33 cellular contexts compared by ENCODE assay signal in the genomic region with DNA sequence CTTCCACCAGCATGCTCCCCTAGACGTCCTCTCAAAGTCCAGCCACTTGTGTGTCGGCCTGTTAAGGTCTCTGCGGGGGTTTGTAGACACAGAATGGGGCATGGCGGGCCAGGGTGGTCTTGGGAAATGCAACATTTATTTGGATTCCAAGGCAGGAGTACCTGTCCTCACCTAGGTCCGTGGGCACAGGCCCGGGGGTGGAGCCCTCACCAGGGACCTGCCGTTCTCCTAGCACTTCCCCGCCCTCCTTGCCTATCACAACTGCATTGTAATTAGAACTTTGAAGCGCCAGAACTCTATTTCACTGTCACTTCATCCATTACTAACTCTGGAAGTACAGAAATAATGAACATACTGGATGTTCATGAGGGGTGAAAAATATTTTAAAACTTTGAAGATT.
"Had no signal": no experiment of that assay in that cellular context is flagged by ENCODE, and none has a peak within 500 bp of the region (broad histone marks: within the 10 kb centered on the region; RNA-seq: fewer than 3 reads in every experiment).

No MANE protein-coding gene starts in this region.

- H3K4me2 ChIP-seq: KMS-11 had no signal

- DNase-seq: Karpas-422, Kasumi-1, MG63, MM.1S, MV-4-11, NCI-H1048, NCI-H1092, NCI-H1092 treated with DMSO at 0.1 percent for 48 hours, NCI-H1105, NCI-H1105 treated with DMSO at 0.1 percent for 48 hours, NCI-H1417, NCI-H1417 treated with DMSO at 0.1 percent for 48 hours, NCI-H1436, NCI-H1436 treated with DMSO at 0.1 percent for 48 hours, NCI-H146, NCI-H1694, NCI-H1694 treated with DMSO at 0.1 percent for 48 hours, NCI-H187, NCI-H187 treated with DMSO at 0.1 percent for 48 hours, NCI-H1930, NCI-H2029, NCI-H2029 treated with DMSO at 0.1 percent for 48 hours, NCI-H2081, NCI-H2081 treated with DMSO at 0.1 percent for 48 hours, NCI-H2107, NCI-H2171, NCI-H2171 treated with DMSO at 0.1 percent for 48 hours, NCI-H2227 treated with DMSO at 0.1 percent for 48 hours, NCI-H226, NCI-H345, NCI-H446 treated with DMSO at 0.1 percent for 48 hours, NCI-H510A had no signal

- H3K27me3 ChIP-seq: MG63 had no signal

- H3K36me3 ChIP-seq: MG63 had no signal

- H3K27ac ChIP-seq: KMS-11 had no signal

- H3K4me3 ChIP-seq: MG63 had no signal

- H3K9ac ChIP-seq: KMS-11 had no signal

- H3K9me3 ChIP-seq: MG63 had no signal
